ENCODE assay signal across 24 cellular contexts in genomic region chr13:60018536-60018935, GRCh38.
A peak's percentile ranks its signal among the peaks of the same experiment; 100 is the strongest.
DNase-seq lines count a peak whose midpoint lies in the region; ATAC-seq and TF ChIP-seq lines count a peak whose summit lies in the region.
"Had no signal": no experiment of that assay in that cellular context is flagged by ENCODE, and none has a peak within 500 bp of the region (broad histone marks: within the 10 kb centered on the region; RNA-seq: fewer than 3 reads in every experiment).

No MANE protein-coding gene starts in this region.

- H3K4me1 Mint-ChIP-seq in natural killer cell = peaks cover 31 to 32% of the 10 kb centered on the region in 2 donors
- H3K4me1 Mint-ChIP-seq in natural killer cell treated with Interleukin-12 subunit alpha and Interleukin-12 subunit beta and Interleukin-15 and Interleukin-18, amount 100 ng/mL, for 72 hours (ENCODE audit: low read depth in 2 of 2) = peaks cover 10 to 17% of the 10 kb centered on the region in 2 donors
- H3K4me1 Mint-ChIP-seq in activated naive CD4-positive, alpha-beta T cell treated with anti-CD3 and anti-CD28 coated beads for 36 hours (ENCODE audit: low read depth) = peaks cover 2% of the 10 kb centered on the region

- TF ChIP-seq CTCF in natural killer cell (IDR thresholded peaks at IDR 0.05) = no peak
- TF ChIP-seq CTCF in Loucy (conservative IDR thresholded peaks at IDR 0.05; ENCODE audit: low read length) = no peak
- TF ChIP-seq CTCF in fibroblast of mammary gland (conservative IDR thresholded peaks at IDR 0.05; ENCODE audit: control insufficient read depth, insufficient read depth, low read depth, low read length) = no peak

- H3K9me3 Mint-ChIP-seq in natural killer cell = no peaks in the 10 kb centered on the region
- H3K9me3 Mint-ChIP-seq in natural killer cell treated with Interleukin-12 subunit alpha and Interleukin-12 subunit beta and Interleukin-15 and Interleukin-18, amount 100 ng/mL, for 72 hours = no peaks in the 10 kb centered on the region
- H3K9me3 Mint-ChIP-seq in activated naive CD4-positive, alpha-beta T cell treated with anti-CD3 and anti-CD28 coated beads for 36 hours = no peaks in the 10 kb centered on the region
- H3K9me3 Mint-ChIP-seq: IgD-negative memory B cell had no signal

- H3K4me2 ChIP-seq in Loucy (ENCODE audit: low read depth, low read length, poor library complexity, severe bottlenecking) = peak overlapping the region; percentile 69
- H3K4me2 ChIP-seq: BLaER1 treated with 17β-estradiol and CSF1 and Interleukin-3, amounts not matched to agents 10 nM and 100 nM had no signal

- CTCF ChIA-PET in activated naive CD4-positive, alpha-beta T cell treated with anti-CD3 and anti-CD28 coated beads for 36 hours (lab: Charles Lee) = no interaction called here

- peaks cover 9% of the 10 kb centered on the region for H4K20me1 ChIP-seq in Loucy (ENCODE audit: insufficient read depth, low read length, poor library complexity, severe bottlenecking)
- H4K20me1 ChIP-seq: BLaER1 treated with 17β-estradiol and CSF1 and Interleukin-3, amounts not matched to agents 10 nM and 100 nM had no signal

- peaks cover 6% of the 10 kb centered on the region; the same call in 1 of the 2 replicates for H3K36me3 ChIP-seq in Loucy (ENCODE audit: insufficient read depth, low read length)

- no peak overlapping the region for H3K4me3 Mint-ChIP-seq in natural killer cell
- H3K4me3 Mint-ChIP-seq in natural killer cell treated with Interleukin-12 subunit alpha and Interleukin-12 subunit beta and Interleukin-15 and Interleukin-18, amount 100 ng/mL, for 72 hours = no peak overlapping the region
- no peak overlapping the region for H3K4me3 Mint-ChIP-seq in activated naive CD4-positive, alpha-beta T cell treated with anti-CD3 and anti-CD28 coated beads for 36 hours
- H3K4me3 Mint-ChIP-seq: CD8-positive, alpha-beta T cell; IgD-negative memory B cell had no signal

- ATAC-seq in natural killer cell (no peak), HG03280 (IDR thresholded peaks at IDR 0.05; ENCODE audit: unreplicated experiment) (no peak)
- ATAC-seq in natural killer cell treated with Interleukin-12 subunit alpha and Interleukin-12 subunit beta and Interleukin-15 and Interleukin-18, amount 100 ng/mL, for 72 hours = no peak
- ATAC-seq in activated CD4-positive, CD25-positive, alpha-beta regulatory T cell treated with anti-CD3 and anti-CD28 coated beads, Interleukin-2, amount 50 U/mL, for 24 hours = no peak
- ATAC-seq: CD8-positive, alpha-beta T cell; Panc1; SK-N-SH treated with all-trans-retinoic acid at 6 μM for 48 hours had no signal

- H3K27me3 ChIP-seq in Loucy (ENCODE audit: insufficient read depth, low read length, poor library complexity, severe bottlenecking) = no peaks in the 10 kb centered on the region
- H3K27me3 ChIP-seq: BLaER1 treated with 17β-estradiol and CSF1 and Interleukin-3, amounts not matched to agents 10 nM and 100 nM had no signal

- peak overlapping the region; percentile 52 for H3K4me3 ChIP-seq in Loucy (ENCODE audit: low read length, poor library complexity, severe bottlenecking)
- no peak overlapping the region for H3K4me3 ChIP-seq in fibroblast of mammary gland (ENCODE audit: control insufficient read depth, low read depth, low read length)
- H3K4me3 ChIP-seq: BLaER1 treated with 17β-estradiol and CSF1 and Interleukin-3, amounts not matched to agents 10 nM and 100 nM had no signal

- no peaks in the 10 kb centered on the region for H3K27me3 Mint-ChIP-seq in natural killer cell (ENCODE audit: low read depth in 2 of 2)
- H3K27me3 Mint-ChIP-seq in natural killer cell treated with Interleukin-12 subunit alpha and Interleukin-12 subunit beta and Interleukin-15 and Interleukin-18, amount 100 ng/mL, for 72 hours = no peaks in the 10 kb centered on the region
- no peaks in the 10 kb centered on the region for H3K27me3 Mint-ChIP-seq in activated naive CD4-positive, alpha-beta T cell treated with anti-CD3 and anti-CD28 coated beads for 36 hours (ENCODE audit: low read depth)
- H3K27me3 Mint-ChIP-seq: IgD-negative memory B cell had no signal

- peak overlapping the region; percentile 58 to 75 for H3K27ac Mint-ChIP-seq in natural killer cell
- H3K27ac Mint-ChIP-seq in natural killer cell treated with Interleukin-12 subunit alpha and Interleukin-12 subunit beta and Interleukin-15 and Interleukin-18, amount 100 ng/mL, for 72 hours = no peak overlapping the region
- no peak overlapping the region for H3K27ac Mint-ChIP-seq in activated naive CD4-positive, alpha-beta T cell treated with anti-CD3 and anti-CD28 coated beads for 36 hours
- H3K27ac Mint-ChIP-seq: CD8-positive, alpha-beta T cell; IgD-negative memory B cell had no signal

- peaks cover 37% of the 10 kb centered on the region for H3K4me1 ChIP-seq in Loucy (ENCODE audit: insufficient read depth, low read length, poor library complexity, severe bottlenecking)

- no peaks in the 10 kb centered on the region for H3K9me3 ChIP-seq in Loucy (ENCODE audit: insufficient read depth, low read depth, low read length)

- DNase-seq in natural killer cell = no peak
- no peak for DNase-seq in natural killer cell treated with Interleukin-12 subunit alpha and Interleukin-12 subunit beta and Interleukin-15 and Interleukin-18, amount 100 ng/mL, for 72 hours (ENCODE audit: low spot score)
- peak; percentile 32 for DNase-seq in fibroblast of mammary gland (ENCODE audit: low read depth)
- no peak for DNase-seq in activated naive CD4-positive, alpha-beta T cell treated with anti-CD3 and anti-CD28 coated beads for 36 hours
- no peak for DNase-seq in hypothalamus (lab: John Stamatoyannopoulos, UW)
- DNase-seq: CD8-positive, alpha-beta T cell; DND-41; GOT3; HCEC 1CT; NCI-H1092 treated with DMSO at 0.1 percent for 48 hours; NCI-H146; NCI-H2029; NCI-H226; NCI-H524; NCI-H774; NK-92 treated with Interleukin-12 subunit alpha and Interleukin-12 subunit beta, amount 100 ng/mL, for 24 hours; SIG-M5 had no signal

- no peak overlapping the region for H3K9ac ChIP-seq in Loucy (ENCODE audit: low read depth, low read length, poor library complexity, severe bottlenecking)
- H3K9ac ChIP-seq: BLaER1 treated with 17β-estradiol and CSF1 and Interleukin-3, amounts not matched to agents 10 nM and 100 nM had no signal

- no peak overlapping the region for H2AFZ ChIP-seq in Loucy (ENCODE audit: low read length)

- no peaks in the 10 kb centered on the region for H3K36me3 Mint-ChIP-seq in natural killer cell
- H3K36me3 Mint-ChIP-seq in natural killer cell treated with Interleukin-12 subunit alpha and Interleukin-12 subunit beta and Interleukin-15 and Interleukin-18, amount 100 ng/mL, for 72 hours = no peaks in the 10 kb centered on the region
- H3K36me3 Mint-ChIP-seq in activated naive CD4-positive, alpha-beta T cell treated with anti-CD3 and anti-CD28 coated beads for 36 hours (ENCODE audit: low read depth) = no peaks in the 10 kb centered on the region
- H3K36me3 Mint-ChIP-seq: CD8-positive, alpha-beta T cell had no signal

- H3F3A ChIP-seq in Loucy (ENCODE audit: low read depth) = no peaks in the 10 kb centered on the region

- intact Hi-C loops in natural killer cell (cut with micrococcal nuclease) = no loop called here
- intact Hi-C loops in activated naive CD4-positive, alpha-beta T cell treated with anti-CD3 and anti-CD28 coated beads for 36 hours (cut with micrococcal nuclease) = no loop called here

- no peaks in the 10 kb centered on the region for H3K79me2 ChIP-seq in Loucy (ENCODE audit: insufficient read depth, low read length)

- H3K9me2 ChIP-seq in Loucy (replicated peaks; ENCODE audit: low read depth, low read length) = no peaks in the 10 kb centered on the region

Comparison
In these comparisons a context has a peak if more than half of its experiments do, and no peak if none do; other contexts are left out.
1. H3K27ac Mint-ChIP-seq: peak in natural killer cell (2 of 2); none in natural killer cell treated with Interleukin-12 subunit alpha and Interleukin-12 subunit beta and Interleukin-15 and Interleukin-18, amount 100 ng/mL, for 72 hours (0 of 2) and activated naive CD4-positive, alpha-beta T cell treated with anti-CD3 and anti-CD28 coated beads for 36 hours (single experiment).